ENCODE assay signal across 8 cellular contexts in genomic region chr6:75600694-75601265, GRCh38.
DNase-seq lines count a peak whose midpoint lies in the region; ATAC-seq and TF ChIP-seq lines count a peak whose summit lies in the region.

No MANE protein-coding gene starts in this region.

- peaks cover 19% of the 10 kb centered on the region for H3K4me1 ChIP-seq in effector memory CD4-positive, alpha-beta T cell (ENCODE audit: control insufficient read depth, insufficient read depth, low read length, poor library complexity, severe bottlenecking)
- H3K4me1 ChIP-seq in parathyroid adenoma: peaks cover 3% of the 10 kb centered on the region

- peaks cover 4% of the 10 kb centered on the region for H3K36me3 ChIP-seq in effector memory CD4-positive, alpha-beta T cell (ENCODE audit: control insufficient read depth, insufficient read depth, low read length)
- H3K36me3 ChIP-seq in parathyroid adenoma (ENCODE audit: control insufficient read depth, insufficient read depth, low read length): no peaks in the 10 kb centered on the region

- no peak overlapping the region for H3K9ac ChIP-seq in parathyroid adenoma

- H2AFZ ChIP-seq in parathyroid adenoma: peak overlapping the region; percentile 94

- peak overlapping the region; percentile 92 for H3K4me2 ChIP-seq in parathyroid adenoma (ENCODE audit: low read length)

- H3K9me3 ChIP-seq in effector memory CD4-positive, alpha-beta T cell (ENCODE audit: control insufficient read depth, low read length): no peaks in the 10 kb centered on the region
- no peaks in the 10 kb centered on the region for H3K9me3 ChIP-seq in parathyroid adenoma (ENCODE audit: control insufficient read depth, low read length)

- DNase-seq in GM12864 (ENCODE audit: low read depth) (no peak), NB4 (ENCODE audit: low read depth) (peak; percentile 38), NCI-H1105 treated with DMSO at 0.1 percent for 48 hours (lab: John Stamatoyannopoulos, UW) (no peak), GDM1 (lab: John Stamatoyannopoulos, UW) (no peak), dedifferentiated amniotic fluid mesenchymal stem cell (ENCODE audit: extremely low spot score) (no peak)
- DNase-seq in effector memory CD4-positive, alpha-beta T cell: no peak

- no peak for ATAC-seq in HG02870 (IDR thresholded peaks at IDR 0.05; ENCODE audit: unreplicated experiment)

- no peak for TF ChIP-seq POLR2A in NB4 (IDR thresholded peaks at IDR 0.05; ENCODE audit: extremely low read depth, insufficient read length)

- peak overlapping the region; percentile 83 for H3K4me3 ChIP-seq in GM12864 (ENCODE audit: low read depth, low read length)
- peak overlapping the region; percentile 78 for H3K4me3 ChIP-seq in NB4 (ENCODE audit: low read depth, low read length)
- H3K4me3 ChIP-seq in effector memory CD4-positive, alpha-beta T cell (ENCODE audit: insufficient read depth, low read depth, low read length, poor library complexity, severe bottlenecking): peak overlapping the region; percentile 94
- H3K4me3 ChIP-seq in parathyroid adenoma (ENCODE audit: low read depth, low read length): peak overlapping the region; percentile 94

- peak overlapping the region; percentile 92 for H3K27ac ChIP-seq in effector memory CD4-positive, alpha-beta T cell (ENCODE audit: insufficient read depth, low read length, poor library complexity, severe bottlenecking)
- H3K27ac ChIP-seq in parathyroid adenoma: peak overlapping the region; percentile 97

- TF ChIP-seq CTCF in GM12864 (IDR thresholded peaks at IDR 0.05; ENCODE audit: low read depth, low read length, missing control alignments): no peak
- TF ChIP-seq CTCF in NB4 (IDR thresholded peaks at IDR 0.05; ENCODE audit: low read depth, low read length): no peak
- TF ChIP-seq CTCF in parathyroid adenoma (IDR thresholded peaks at IDR 0.05): no peak

- peaks cover 42% of the 10 kb centered on the region for H3K79me2 ChIP-seq in parathyroid adenoma

- no peaks in the 10 kb centered on the region for H3K27me3 ChIP-seq in effector memory CD4-positive, alpha-beta T cell (replicated peaks; ENCODE audit: control insufficient read depth, insufficient read depth, low read length, poor library complexity, severe bottlenecking)
- no peaks in the 10 kb centered on the region for H3K27me3 ChIP-seq in parathyroid adenoma (ENCODE audit: control insufficient read depth, insufficient read depth, low read length)
